ENCODE assay signal across 19 cellular contexts in the genomic region with DNA sequence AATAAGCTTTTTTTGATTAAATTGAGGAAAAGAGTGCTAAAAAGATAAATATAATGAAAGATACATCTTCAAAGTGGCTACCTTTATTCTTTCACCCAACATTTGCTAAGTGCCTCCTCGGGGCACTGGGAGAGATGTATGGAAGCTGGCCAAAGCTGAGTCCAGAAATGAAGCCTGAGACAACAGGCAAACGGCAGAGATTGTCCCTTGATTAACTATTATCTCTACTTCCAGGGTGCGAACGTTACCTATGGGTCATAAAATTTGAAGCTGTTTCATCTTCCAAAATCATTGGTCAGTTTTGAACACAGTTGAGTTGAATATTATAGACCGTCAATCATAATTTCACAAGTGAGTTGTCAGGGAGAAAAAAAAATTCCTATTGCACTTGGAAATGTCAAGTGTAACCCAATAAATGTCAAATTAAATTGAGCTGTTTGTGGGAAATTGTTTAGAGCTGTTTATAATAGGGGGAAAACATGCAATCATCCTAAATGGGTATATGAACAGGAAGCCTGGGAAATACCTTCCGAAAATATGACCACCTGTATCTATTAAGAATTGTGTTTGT.
"Had no signal": no experiment of that assay in that cellular context is flagged by ENCODE, and none has a peak within 500 bp of the region (broad histone marks: within the 10 kb centered on the region; RNA-seq: fewer than 3 reads in every experiment).

No MANE protein-coding gene starts in this region.

- H3K9me3 ChIP-seq: MG63 had no signal

- H3K27ac ChIP-seq: RWPE1 had no signal

- DNase-seq: Karpas-422; KG1; MG63; NCI-H1092; NCI-H1436 treated with DMSO at 0.1 percent for 48 hours; NCI-H1694; NCI-H187 treated with DMSO at 0.1 percent for 48 hours; NCI-H2029 treated with DMSO at 0.1 percent for 48 hours; NCI-H226; NCI-H446; NCI-H510A; NCI-H524 treated with DMSO at 0.1 percent for 48 hours; NCI-H82; NK-92 treated with Interleukin-12 subunit alpha and Interleukin-12 subunit beta, amount 100 ng/mL, for 24 hours; PC-3; SHP77; T-helper 2 cell had no signal

- H3K27me3 ChIP-seq: MG63 had no signal

- H3K36me3 ChIP-seq: MG63 had no signal

- ATAC-seq: Panc1, PC-3 had no signal

- H3K4me3 ChIP-seq: MG63 had no signal
